In the genomic region with DNA sequence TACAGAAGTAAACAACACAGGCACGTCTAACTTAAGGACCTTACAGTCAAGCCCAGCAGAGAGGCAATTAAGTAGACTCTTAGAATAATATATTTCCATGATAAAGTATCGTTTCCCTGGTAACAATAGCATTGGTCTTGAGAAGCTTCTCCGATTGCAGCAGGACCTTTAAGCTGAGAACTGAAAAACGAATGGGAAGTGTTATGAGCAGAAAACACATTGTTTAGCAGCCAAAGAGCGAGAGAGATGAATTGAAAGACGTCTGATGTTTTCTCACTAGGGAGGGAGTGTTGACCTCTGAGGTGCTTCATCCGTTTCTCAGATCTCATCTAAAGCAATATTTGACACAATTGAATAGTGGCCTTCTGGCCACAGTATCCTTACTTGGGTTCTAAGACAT, we compare ENCODE assay signal across 8 cellular contexts. TPM values are rescaled to one million over a fixed set of nuclear protein-coding genes. Genes with fewer than 3 reads are reported as not detected.
A peak's percentile ranks its signal among the peaks of the same experiment; 100 is the strongest.
DNase-seq lines count a peak whose midpoint lies in the region; ATAC-seq, FAIRE-seq and TF ChIP-seq lines count a peak whose summit lies in the region.

No MANE protein-coding gene starts in this region.

- H3K36me3 ChIP-seq in PC-3 (ENCODE audit: low read depth, low read length) = peaks cover 15% of the 10 kb centered on the region
- H3K36me3 ChIP-seq in pancreas = no peaks in the 10 kb centered on the region

- BruUV-seq in PC-3 (replicated peaks; lab: Mats Ljungman, UMichigan) = no TSS peak

- H3K4me1 ChIP-seq in PC-3 (ENCODE audit: insufficient read depth, low read length) (peaks cover 34% of the 10 kb centered on the region), pancreas (peaks cover 12 to 22% (median 19%) of the 10 kb centered on the region in 3 donors)

- H3K4me3 ChIP-seq in PC-3 (ENCODE audit: low read length) (peak overlapping the region; percentile 99), epithelial cell of esophagus (ENCODE audit: low read length) (peak overlapping the region; percentile 97), pancreas (peak overlapping the region; percentile 67 to 82 (median 75))

- H3K9me3 ChIP-seq in PC-3 (ENCODE audit: low read length) (no peaks in the 10 kb centered on the region), pancreas (no peaks in the 10 kb centered on the region)

- FAIRE-seq in pancreas (lab: Jason Lieb, UNC) = no peak

- H3F3A ChIP-seq in PC-3 (ENCODE audit: low read length, unreplicated experiment) = peaks cover 4% of the 10 kb centered on the region

- peaks cover 9% of the 10 kb centered on the region; the same call in 1 of the 2 replicates for H4K20me1 ChIP-seq in PC-3 (ENCODE audit: low read length)

- H3K4me2 ChIP-seq in PC-3 (ENCODE audit: low read length) = peak overlapping the region; percentile 96

- no peak for ATAC-seq in PC-3
- no peak for ATAC-seq in pancreas
- no peak for ATAC-seq in HG02763 (IDR thresholded peaks at IDR 0.05; ENCODE audit: unreplicated experiment)

- peaks cover 77% of the 10 kb centered on the region for H3K79me2 ChIP-seq in PC-3 (ENCODE audit: low read length)

- DNase-seq in ELR (ENCODE audit: low read depth) (peak; percentile 13), PC-3 (no peak), epithelial cell of esophagus (ENCODE audit: low read depth) (no peak), pancreas (no peak), HUDEP-2 (lab: John Stamatoyannopoulos, UW; ENCODE audit: unreplicated experiment in 76 of 76) (no peak), medulla oblongata (ENCODE audit: extremely low spot score) (no peak), cerebellum (ENCODE audit: low spot score) (no peak)

- CTCF ChIA-PET in PC-3 (lab: Charles Lee) = no interaction called here

- peak overlapping the region; percentile 91; the same call in 1 of the 2 replicates for H2AFZ ChIP-seq in PC-3 (ENCODE audit: low read length)

- intact Hi-C loops in PC-3 (cut with micrococcal nuclease) = loop anchor here (5.0 kb wide), 2 partner anchors 120 to 125 kb away; no protein-coding TSS in a partner anchor
- intact Hi-C loops in pancreas (cut with DNase I) = no loop called here

- TF ChIP-seq CTCF in PC-3 (conservative IDR thresholded peaks at IDR 0.05; ENCODE audit: low read depth, low read length) (no peak), epithelial cell of esophagus (IDR thresholded peaks at IDR 0.05; ENCODE audit: insufficient read depth, low read depth, low read length, missing control alignments) (no peak), pancreas (IDR thresholded peaks at IDR 0.05) (no peak)

- POLR2A ChIA-PET in PC-3 (lab: Charles Lee; ENCODE audit: unreplicated experiment) = interaction anchor here (0.6 to 1.6 kb wide), 2 partner anchors 26 to 127 kb away, joined by 3 to 5 read pairs; no protein-coding TSS in a partner anchor

- 4 to 8% methylated on average over 7 of the region's 7 CpGs for WGBS in pancreas, 2 donors

- no peaks in the 10 kb centered on the region for H3K9me2 ChIP-seq in PC-3 (replicated peaks; ENCODE audit: low read length)

- H3K27ac ChIP-seq in PC-3 (ENCODE audit: low read length) = peak overlapping the region; percentile 89
- H3K27ac ChIP-seq in pancreas = no peak overlapping the region

- H3K27me3 ChIP-seq in PC-3 (ENCODE audit: low read length) (no peaks in the 10 kb centered on the region), pancreas (no peaks in the 10 kb centered on the region)

- H3K9ac ChIP-seq in PC-3 (ENCODE audit: low read length) = peak overlapping the region; percentile 100

RNA-seq across cellular contexts. Expression of gene BYSL, which starts 0.9 kb away (rescaled TPM):
- total RNA-seq in PC-3 (2014; rRNA removed) (46.5 and 84.1 TPM in 2 replicates), pancreas (10 to 100 TPM in 1 of 6 donors, 1 to 10 TPM in 5; 4.7 to 18.6 (median 8.2) TPM), cerebellum (10.3 TPM)
- 10 to 100 TPM; 10.2 to 12.8 TPM for polyA plus RNA-seq in pancreas

RNA-seq across cellular contexts. Expression of gene MED20, which starts 1.2 kb away (rescaled TPM):
- total RNA-seq in PC-3 (2014; rRNA removed) (27.5 and 28.5 TPM in 2 replicates), pancreas (10 to 100 TPM in 1 of 6 donors, 1 to 10 TPM in 5; 5.8 to 13.1 (median 8.7) TPM), cerebellum (17.6 TPM)
- 1 to 10 TPM; 5.3 to 9.3 TPM for polyA plus RNA-seq in pancreas

RNA-seq across cellular contexts. Expression of gene CCND3, which starts 19.5 kb away (rescaled TPM):
- total RNA-seq in PC-3 (2014; rRNA removed) = 44.7 and 49.9 TPM in 2 replicates
- total RNA-seq in pancreas = 10 to 100 TPM; 14.2 to 41.3 (median 20.8) TPM
- 10 to 100 TPM; 32.5 to 56.6 TPM for polyA plus RNA-seq in pancreas
- total RNA-seq in cerebellum = 15.5 TPM

RNA-seq across cellular contexts. Expression of gene USP49, which starts 27.0 kb away (rescaled TPM):
- total RNA-seq in PC-3 (2014; rRNA removed) = 2.3 and 5.7 TPM in 2 replicates
- total RNA-seq in pancreas = 1 to 10 TPM in 5 of 6 donors, under 1 TPM in 1; 0.98 to 2.4 (median 1.4) TPM
- 1 to 10 TPM; 1.5 TPM for polyA plus RNA-seq in pancreas
- total RNA-seq in cerebellum = 18.5 TPM
